Comparison of ENCODE assay signal across 1 cellular context in genomic region chr11:65917077-65917433, GRCh38.
TF ChIP-seq lines count a peak whose summit lies in the region.

No MANE protein-coding gene starts in this region.

TF ChIP-seq in HCT116, 20 proteins besides CTCF, POLR2A, EP300 and RAD21 (continued from another document):
- TF ChIP-seq ELF1 (IDR thresholded peaks at IDR 0.05; ENCODE audit: borderline replicate concordance, low read depth) (no peak), FOSL1 (IDR thresholded peaks at IDR 0.05; ENCODE audit: low read depth) (no peak)
